ENCODE assay signal across 8 cellular contexts in genomic region chr1:156295391-156295947, GRCh38. TPM values are rescaled to one million over a fixed set of nuclear protein-coding genes. Genes with fewer than 3 reads are reported as not detected.
DNase-seq lines count a peak whose midpoint lies in the region; ATAC-seq lines count a peak whose summit lies in the region.

Gene GLMP, minus strand, starts transcription at chr1:156295679. Its CDS starts 34 bp downstream, at chr1:156295645.

- no peaks in the 10 kb centered on the region for H3K36me3 ChIP-seq in ACC112 (ENCODE audit: insufficient read depth, low read length)

- no peaks in the 10 kb centered on the region for H3K9me3 Mint-ChIP-seq in activated CD4-positive, alpha-beta T cell treated with anti-CD3 and anti-CD28 coated beads, Interleukin-2, amount 10 ng/mL, durations not matched to agents 24 days and 14 days

- DNase-seq in GM19240 (ENCODE audit: insufficient read length, low spot score) (peak; percentile 75), NCI-H2196 (lab: John Stamatoyannopoulos, UW; ENCODE audit: unreplicated experiment) (peak; percentile 71), dermis blood vessel endothelial cell (peak; percentile 79)
- peak; percentile 88 for DNase-seq in activated CD4-positive, alpha-beta T cell treated with anti-CD3 and anti-CD28 coated beads, Interleukin-2, amount 10 ng/mL, durations not matched to agents 24 days and 14 days
- peak; percentile 18 to 27 for DNase-seq in stimulated activated CD4-positive, alpha-beta T cell treated with anti-CD3 and anti-CD28 coated beads, Interleukin-15, amount 100 ng/mL, for 1 hour (ENCODE audit: low read depth in 1 of 2, low spot score in 1 of 2)

- H3K27ac ChIP-seq in ACC112 (ENCODE audit: low read depth, low read length) (no peak within 1 kb of the TSS), layer of hippocampus (ENCODE audit: low read depth, low read length) (peak within 1 kb of the TSS; percentile 79)

- H3K27me3 ChIP-seq in ACC112 (ENCODE audit: insufficient read depth, low read length), result no peaks in the 10 kb centered on the region
- H3K27me3 ChIP-seq in layer of hippocampus (ENCODE audit: control insufficient read depth, insufficient read depth, low read length), result no peaks in the 10 kb centered on the region

- H3K27ac Mint-ChIP-seq in activated CD4-positive, alpha-beta T cell treated with anti-CD3 and anti-CD28 coated beads, Interleukin-2, amount 10 ng/mL, durations not matched to agents 24 days and 14 days, result peak within 1 kb of the TSS; percentile 74

- H3K4me3 Mint-ChIP-seq in activated CD4-positive, alpha-beta T cell treated with anti-CD3 and anti-CD28 coated beads, Interleukin-2, amount 10 ng/mL, durations not matched to agents 24 days and 14 days, result peak within 1 kb of the TSS; percentile 93

- intact Hi-C loops in activated CD4-positive, alpha-beta T cell treated with anti-CD3 and anti-CD28 coated beads, Interleukin-2, amount 10 ng/mL, durations not matched to agents 24 days and 14 days (cut with micrococcal nuclease), result loop anchor here (1.0 kb wide), 1 partner anchor 12 kb away; no protein-coding TSS in a partner anchor

- peaks cover 17% of the 10 kb centered on the region for H3K79me2 ChIP-seq in ACC112 (ENCODE audit: control insufficient read depth, insufficient read depth, low read length, unreplicated experiment)

- H2AFZ ChIP-seq in ACC112 (ENCODE audit: low read length, unreplicated experiment), result peak within 1 kb of the TSS; percentile 93

- H3K4me3 ChIP-seq in ACC112 (ENCODE audit: low read depth, low read length), result peak within 1 kb of the TSS; percentile 93

- H3K36me3 Mint-ChIP-seq in activated CD4-positive, alpha-beta T cell treated with anti-CD3 and anti-CD28 coated beads, Interleukin-2, amount 10 ng/mL, durations not matched to agents 24 days and 14 days (ENCODE audit: low read depth), result peaks cover 4% of the 10 kb centered on the region

- peaks cover 18% of the 10 kb centered on the region for H3K4me1 Mint-ChIP-seq in activated CD4-positive, alpha-beta T cell treated with anti-CD3 and anti-CD28 coated beads, Interleukin-2, amount 10 ng/mL, durations not matched to agents 24 days and 14 days

- ATAC-seq in GM19328 (IDR thresholded peaks at IDR 0.05; ENCODE audit: unreplicated experiment), result no peak

- peaks cover 21% of the 10 kb centered on the region for H3K4me1 ChIP-seq in ACC112 (ENCODE audit: control insufficient read depth, insufficient read depth, low read length, unreplicated experiment)

- H3K27me3 Mint-ChIP-seq in activated CD4-positive, alpha-beta T cell treated with anti-CD3 and anti-CD28 coated beads, Interleukin-2, amount 10 ng/mL, durations not matched to agents 24 days and 14 days, result no peaks in the 10 kb centered on the region

RNA-seq across cellular contexts. Expression of gene GLMP, which starts in this region (rescaled TPM):
- 15.7 and 16.9 TPM in 2 replicates for total RNA-seq in activated CD4-positive, alpha-beta T cell treated with anti-CD3 and anti-CD28 coated beads, Interleukin-2, amount 10 ng/mL, durations not matched to agents 24 days and 14 days
- total RNA-seq in dermis blood vessel endothelial cell, result 48.3 and 50.4 TPM in 2 replicates

Comparison
In these comparisons a context has a peak if more than half of its experiments do, and no peak if none do; other contexts are left out.
1. DNase-seq: peak in every context shown above with its lines; median percentile 88 in activated CD4-positive, alpha-beta T cell treated with anti-CD3 and anti-CD28 coated beads, Interleukin-2, amount 10 ng/mL, durations not matched to agents 24 days and 14 days; 79 in dermis blood vessel endothelial cell; 75 in GM19240; 71 in NCI-H2196; 22 in stimulated activated CD4-positive, alpha-beta T cell treated with anti-CD3 and anti-CD28 coated beads, Interleukin-15, amount 100 ng/mL, for 1 hour.